In the genomic region with DNA sequence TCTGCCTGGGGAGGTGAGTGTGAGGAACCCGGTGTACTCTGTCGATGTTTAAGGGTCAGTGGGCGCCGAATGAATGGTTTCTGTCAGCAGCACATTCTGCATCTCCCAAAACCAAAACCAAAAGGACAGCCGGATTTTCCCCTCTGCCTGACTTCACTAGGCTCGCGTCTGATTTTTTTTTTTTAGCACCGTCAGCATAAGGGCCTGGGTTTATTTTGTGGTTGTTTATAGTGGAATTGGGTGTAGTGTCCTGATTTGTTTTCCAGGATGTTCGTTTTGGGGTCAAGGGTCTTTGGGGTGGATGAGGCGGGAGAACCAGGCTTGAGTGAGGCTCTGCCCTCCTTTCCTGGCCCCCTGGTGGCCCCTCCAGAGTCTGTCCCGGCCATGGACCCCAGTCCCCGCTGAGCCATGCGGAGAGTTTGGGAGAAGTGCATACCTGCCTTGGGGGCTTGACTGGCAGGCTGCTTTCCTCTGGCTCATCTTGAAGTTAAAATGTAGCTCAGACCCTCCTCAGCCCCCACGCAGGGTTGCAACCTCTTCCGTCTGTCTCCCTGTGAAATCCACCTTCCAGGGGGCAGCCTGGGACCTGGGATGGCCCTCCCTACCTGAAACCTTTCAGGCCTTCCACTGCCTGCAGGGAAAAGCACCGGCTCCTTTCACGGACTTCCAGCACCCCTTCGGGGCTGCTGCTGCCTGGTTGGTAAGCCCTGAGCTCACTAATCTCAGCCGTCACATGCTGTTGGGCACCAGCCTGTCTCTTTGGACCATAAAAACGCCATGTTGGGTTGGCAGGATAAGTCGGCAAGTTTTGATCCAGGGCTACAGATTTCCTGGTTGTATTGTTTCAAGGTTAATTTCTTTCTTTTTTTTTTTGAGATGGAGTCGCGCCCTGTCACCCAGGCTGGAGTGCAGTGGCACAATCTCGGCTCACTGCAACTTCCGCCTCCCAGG, we compare ENCODE assay signal across 17 cellular contexts.
"Had no signal": no experiment of that assay in that cellular context is flagged by ENCODE, and none has a peak within 500 bp of the region (broad histone marks: within the 10 kb centered on the region; RNA-seq: fewer than 3 reads in every experiment).

No MANE protein-coding gene starts in this region.

- H3K4me3 ChIP-seq: body of pancreas, coronary artery, psoas muscle, testis, upper lobe of left lung had no signal

- H3K36me3 ChIP-seq: upper lobe of left lung had no signal

- H3K4me3 Mint-ChIP-seq: activated CD4-positive, alpha-beta T cell treated with anti-CD3 and anti-CD28 coated beads, Interleukin-2, amount 10 ng/mL, durations not matched to agents 24 days and 14 days; activated CD8-positive, alpha-beta T cell treated with anti-CD3 and anti-CD28 coated beads, Interleukin-2, amount 10 ng/mL, durations not matched to agents 7 days and 5 days; activated naive CD8-positive, alpha-beta T cell; activated T-cell treated with anti-CD3 and anti-CD28 coated beads, Interleukin-2, amount 50 U/mL, for 72 hours; nephron progenitor cell; stimulated activated naive CD8-positive, alpha-beta T cell treated with anti-CD3 and anti-CD28 coated beads, Interleukin-15, Interleukin-2, amounts not matched to agents 100 ng/mL and 50 ng/mL, for 24 hours had no signal

- H3K27me3 ChIP-seq: body of pancreas, testis, upper lobe of left lung had no signal

- ATAC-seq: body of pancreas, psoas muscle had no signal

- H3K36me3 Mint-ChIP-seq: activated naive CD8-positive, alpha-beta T cell had no signal

- H3K27ac Mint-ChIP-seq: activated CD4-positive, alpha-beta T cell treated with anti-CD3 and anti-CD28 coated beads, Interleukin-2, amount 10 ng/mL, durations not matched to agents 24 days and 14 days; activated CD8-positive, alpha-beta T cell treated with anti-CD3 and anti-CD28 coated beads, Interleukin-2, amount 10 ng/mL, durations not matched to agents 7 days and 5 days; activated naive CD8-positive, alpha-beta T cell; activated T-cell treated with anti-CD3 and anti-CD28 coated beads, Interleukin-2, amount 50 U/mL, for 72 hours; nephron progenitor cell; stimulated activated naive CD8-positive, alpha-beta T cell treated with anti-CD3 and anti-CD28 coated beads, Interleukin-15, Interleukin-2, amounts not matched to agents 100 ng/mL and 50 ng/mL, for 24 hours had no signal

- DNase-seq: activated CD4-positive, CD25-positive, alpha-beta regulatory T cell; activated CD8-positive, alpha-beta memory T cell treated with anti-CD3 and anti-CD28 coated beads, Interleukin-2, amount 50 U/mL, for 4 hours; activated gamma-delta T cell; amniotic stem cell; central memory CD4-positive, alpha-beta T cell; glutamatergic neuron; upper lobe of left lung had no signal

- H3K9me3 Mint-ChIP-seq: activated CD4-positive, alpha-beta T cell treated with anti-CD3 and anti-CD28 coated beads, Interleukin-2, amount 10 ng/mL, durations not matched to agents 24 days and 14 days; activated T-cell treated with anti-CD3 and anti-CD28 coated beads, Interleukin-2, amount 50 U/mL, for 72 hours; nephron progenitor cell; stimulated activated naive CD8-positive, alpha-beta T cell treated with anti-CD3 and anti-CD28 coated beads, Interleukin-15, Interleukin-2, amounts not matched to agents 100 ng/mL and 50 ng/mL, for 24 hours had no signal

- H3K27me3 Mint-ChIP-seq: activated CD4-positive, alpha-beta T cell treated with anti-CD3 and anti-CD28 coated beads, Interleukin-2, amount 10 ng/mL, durations not matched to agents 24 days and 14 days had no signal

- H3K4me1 ChIP-seq: body of pancreas, psoas muscle, testis, upper lobe of left lung had no signal

- H3K4me1 Mint-ChIP-seq: activated CD4-positive, alpha-beta T cell treated with anti-CD3 and anti-CD28 coated beads, Interleukin-2, amount 10 ng/mL, durations not matched to agents 24 days and 14 days; nephron progenitor cell had no signal

- H3K9me3 ChIP-seq: psoas muscle, testis, upper lobe of left lung had no signal

- H3K27ac ChIP-seq: body of pancreas, coronary artery, psoas muscle, testis, upper lobe of left lung had no signal
